ENCODE assay signal across 11 cellular contexts in the genomic region with DNA sequence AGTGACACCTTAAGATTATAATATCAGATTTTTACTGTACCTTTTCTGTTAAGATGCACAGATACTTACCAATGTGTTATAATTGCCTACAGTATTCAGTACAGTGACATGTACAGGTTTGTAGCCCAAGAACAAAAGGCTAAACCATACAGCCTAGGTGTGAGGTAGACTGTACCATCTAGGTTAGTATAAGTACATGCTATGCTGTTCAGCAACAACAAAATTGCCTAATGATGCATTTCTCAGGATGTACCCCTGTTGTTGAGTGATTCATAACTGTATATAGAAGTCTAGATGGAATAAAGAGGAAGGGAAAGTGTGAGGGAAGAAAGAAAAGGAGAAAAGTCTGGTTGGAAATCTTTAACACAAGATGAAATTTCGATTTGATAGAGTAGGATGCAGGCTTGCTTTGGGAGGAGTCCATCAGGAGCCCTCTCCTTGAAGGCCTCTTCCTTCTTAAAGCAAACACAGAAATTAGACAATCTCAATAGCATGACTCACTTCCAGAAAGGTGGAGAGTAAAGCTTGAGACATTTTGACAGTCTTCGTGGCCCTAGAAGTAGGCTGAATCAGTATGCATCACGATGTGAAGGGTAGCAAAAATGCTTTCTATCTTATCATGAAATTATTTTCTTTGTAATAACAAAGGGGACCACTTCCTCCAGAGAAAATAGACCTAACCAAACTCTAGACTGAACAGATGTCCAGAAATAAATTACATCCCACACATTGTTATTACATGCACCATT.
DNase-seq lines count a peak whose midpoint lies in the region; ATAC-seq, FAIRE-seq and TF ChIP-seq lines count a peak whose summit lies in the region.
"Had no signal": no experiment of that assay in that cellular context is flagged by ENCODE, and none has a peak within 500 bp of the region (broad histone marks: within the 10 kb centered on the region; RNA-seq: fewer than 3 reads in every experiment).

No MANE protein-coding gene starts in this region.

- in situ Hi-C loops in astrocyte of the spinal cord (cut with HindIII; ENCODE audit: low sequenced_read_pairs): no loop called here

- no peak overlapping the region for H3K4me3 ChIP-seq in astrocyte of the spinal cord (ENCODE audit: low read depth, low read length)
- no peak overlapping the region for H3K4me3 ChIP-seq in skeletal muscle cell (ENCODE audit: low read depth, low read length)
- H3K4me3 ChIP-seq: MG63 had no signal

- ATAC-seq in HG02763 (IDR thresholded peaks at IDR 0.05; ENCODE audit: unreplicated experiment): no peak
- ATAC-seq in GM19328 (IDR thresholded peaks at IDR 0.05; ENCODE audit: unreplicated experiment): no peak
- ATAC-seq: esophagus mucosa had no signal

- no peak for TF ChIP-seq CTCF in astrocyte of the spinal cord (IDR thresholded peaks at IDR 0.05; ENCODE audit: low read depth, low read length)

- DNase-seq in GM19239 (ENCODE audit: insufficient read length, low spot score) (no peak), HS-27A (ENCODE audit: low read depth) (peak; percentile 35), astrocyte of the spinal cord (ENCODE audit: low read depth, low spot score) (peak; percentile 74), skeletal muscle cell (ENCODE audit: low read depth) (peak; percentile 36), NCI-H1092 (lab: John Stamatoyannopoulos, UW) (no peak)
- DNase-seq: GDM1; MG63; stimulated activated naive CD4-positive, alpha-beta T cell treated with Interleukin-2 at 50 U/mL for 16 hours had no signal

- FAIRE-seq in GM19239 (lab: Jason Lieb, UNC): peak; percentile 66

Comparison
In these comparisons a context has a peak if more than half of its experiments do, and no peak if none do; other contexts are left out.
1. DNase-seq: peak in HS-27A (single experiment), astrocyte of the spinal cord (single experiment) and skeletal muscle cell (single experiment); none in GM19239 (single experiment) and NCI-H1092 (single experiment).